Comparison of ENCODE assay signal across 8 cellular contexts in the genomic region with DNA sequence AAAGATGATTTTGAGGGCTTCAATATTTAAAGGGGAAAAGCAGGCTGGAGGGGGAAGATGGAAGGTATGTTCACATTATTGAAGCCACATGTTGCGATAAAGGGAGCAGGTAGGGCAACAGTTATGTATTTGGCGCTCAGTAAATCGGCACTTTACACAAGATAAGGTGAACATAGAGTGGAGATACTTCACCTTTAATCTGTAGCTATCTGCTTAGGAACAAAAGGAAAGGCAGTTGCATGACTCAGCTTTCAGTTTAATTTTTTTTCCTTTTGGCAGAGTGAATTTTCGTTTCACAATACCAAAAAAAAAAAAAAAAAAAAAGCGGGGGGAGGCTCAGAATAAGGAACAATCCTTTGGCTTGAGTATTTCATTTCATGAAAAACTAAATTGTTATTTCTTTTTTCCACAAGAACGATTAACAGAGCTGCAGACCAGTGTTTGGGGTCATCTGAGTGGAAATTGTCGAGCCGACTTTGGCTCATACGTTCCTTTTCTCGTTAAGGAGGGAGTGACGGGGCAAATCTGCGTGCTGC. TPM values are rescaled to one million over a fixed set of nuclear protein-coding genes. Genes with fewer than 3 reads are reported as not detected.
DNase-seq lines count a peak whose midpoint lies in the region; ATAC-seq and TF ChIP-seq lines count a peak whose summit lies in the region.

No MANE protein-coding gene starts in this region.

- peaks cover 12% of the 10 kb centered on the region for H3K9me3 Mint-ChIP-seq in CD4-positive, alpha-beta T cell
- peaks cover 16% of the 10 kb centered on the region for H3K9me3 Mint-ChIP-seq in activated CD4-positive, alpha-beta memory T cell treated with anti-CD3 and anti-CD28 coated beads for 36 hours

- peaks cover 56% of the 10 kb centered on the region for H3K4me1 Mint-ChIP-seq in CD4-positive, alpha-beta T cell (ENCODE audit: low read depth)
- peaks cover 37% of the 10 kb centered on the region for H3K4me1 Mint-ChIP-seq in activated CD4-positive, alpha-beta memory T cell treated with anti-CD3 and anti-CD28 coated beads for 36 hours (ENCODE audit: low read depth)

- DNase-seq in CD4-positive, alpha-beta T cell, result no peak
- DNase-seq in HL-60 (ENCODE audit: low read depth in 1 of 2, low spot score in 1 of 2) (peak; percentile 42 to 55), right atrium auricular region (ENCODE audit: low spot score) (no peak), gastrocnemius medialis (no peak), posterior vena cava (ENCODE audit: low spot score) (no peak), omental fat pad (ENCODE audit: low spot score) (no peak)
- no peak for DNase-seq in activated CD4-positive, alpha-beta memory T cell treated with anti-CD3 and anti-CD28 coated beads for 36 hours

- H3K4me3 ChIP-seq in HL-60 (replicated peaks; ENCODE audit: insufficient read depth, low read length) (peak overlapping the region; percentile 47), right atrium auricular region (peak overlapping the region; percentile 54 to 92), gastrocnemius medialis (peak overlapping the region; percentile 75 to 95 (median 86))

- H3K9me3 ChIP-seq in CD4-positive, alpha-beta T cell (ENCODE audit: control insufficient read depth, low read length), result peaks cover 17% of the 10 kb centered on the region
- peaks cover 0 to 17% of the 10 kb centered on the region in 2 donors for H3K9me3 ChIP-seq in right atrium auricular region
- no peaks in the 10 kb centered on the region for H3K9me3 ChIP-seq in gastrocnemius medialis

- no peak for ATAC-seq in CD4-positive, alpha-beta T cell (ENCODE audit: poor library complexity)
- ATAC-seq in gastrocnemius medialis (no peak), esophagus mucosa (no peak), omental fat pad (ENCODE audit: low FRiP score) (no peak)

- H3K36me3 Mint-ChIP-seq in CD4-positive, alpha-beta T cell (ENCODE audit: low read depth), result peaks cover 25% of the 10 kb centered on the region
- H3K36me3 Mint-ChIP-seq in activated CD4-positive, alpha-beta memory T cell treated with anti-CD3 and anti-CD28 coated beads for 36 hours, result peaks cover 5% of the 10 kb centered on the region

- intact Hi-C loops in CD4-positive, alpha-beta T cell (cut with DNase I, micrococcal nuclease), result loop anchor here (2.0 to 10.0 kb wide), 4 partner anchors 56 to 874 kb away; partner anchors contain the start of gene H3-3A (in 1 of the 2)
- intact Hi-C loops in activated CD4-positive, alpha-beta memory T cell treated with anti-CD3 and anti-CD28 coated beads for 36 hours (cut with micrococcal nuclease), result loop anchor here (1.0 to 10.0 kb wide), 3 partner anchors 51 to 204 kb away; partner anchors contain the start of gene ITPKB
- intact Hi-C loops in gastrocnemius medialis (cut with DNase I; ENCODE audit: low total_unique reads), result loop anchor here (2.0 kb wide), 1 partner anchor 18 kb away; no protein-coding TSS in a partner anchor
- intact Hi-C loops in posterior vena cava (cut with DNase I), result no loop called here

- no peak for TF ChIP-seq CTCF in CD4-positive, alpha-beta T cell (IDR thresholded peaks at IDR 0.05)
- TF ChIP-seq CTCF in HL-60 (IDR thresholded peaks at IDR 0.05; ENCODE audit: insufficient read depth, low read length) (no peak), right atrium auricular region (IDR thresholded peaks at IDR 0.05) (no peak), gastrocnemius medialis (IDR thresholded peaks at IDR 0.05 in 4 of 5, conservative IDR thresholded peaks at IDR 0.05 in 1 of 5) (no peak), omental fat pad (IDR thresholded peaks at IDR 0.05) (no peak)

- H3K4me3 Mint-ChIP-seq in CD4-positive, alpha-beta T cell, result peak overlapping the region; percentile 91
- H3K4me3 Mint-ChIP-seq in activated CD4-positive, alpha-beta memory T cell treated with anti-CD3 and anti-CD28 coated beads for 36 hours, result peak overlapping the region; percentile 82

- CTCF ChIA-PET in CD4-positive, alpha-beta T cell (lab: Charles Lee), result interaction anchor here (0.6 to 1.0 kb wide), 3 partner anchors 312 to 531 kb away, joined by 4 to 6 read pairs (median 4); partner anchors contain the start of gene PARP1
- CTCF ChIA-PET in activated CD4-positive, alpha-beta memory T cell treated with anti-CD3 and anti-CD28 coated beads for 36 hours (lab: Charles Lee), result interaction anchor here (0.6 to 2.0 kb wide), 3 partner anchors 42 to 313 kb away, joined by 3 to 6 read pairs (median 5); no protein-coding TSS in a partner anchor

- H3K36me3 ChIP-seq in right atrium auricular region (no peaks in the 10 kb centered on the region), gastrocnemius medialis (no peaks in the 10 kb centered on the region)

- H3K27me3 Mint-ChIP-seq in CD4-positive, alpha-beta T cell, result no peaks in the 10 kb centered on the region
- no peaks in the 10 kb centered on the region for H3K27me3 Mint-ChIP-seq in activated CD4-positive, alpha-beta memory T cell treated with anti-CD3 and anti-CD28 coated beads for 36 hours

- H3K4me1 ChIP-seq in right atrium auricular region, result peaks cover 0 to 48% of the 10 kb centered on the region in 2 donors
- peaks cover 20 to 35% of the 10 kb centered on the region in 2 donors for H3K4me1 ChIP-seq in gastrocnemius medialis

- no peak for TF ChIP-seq POLR2A in gastrocnemius medialis (IDR thresholded peaks at IDR 0.05)

- peak overlapping the region; percentile 95 for H3K27ac Mint-ChIP-seq in CD4-positive, alpha-beta T cell
- H3K27ac Mint-ChIP-seq in activated CD4-positive, alpha-beta memory T cell treated with anti-CD3 and anti-CD28 coated beads for 36 hours, result peak overlapping the region; percentile 94

- peak overlapping the region; percentile 98 for H3K27ac ChIP-seq in CD4-positive, alpha-beta T cell (ENCODE audit: low read depth, low read length)
- H3K27ac ChIP-seq in HL-60 (replicated peaks) (peak overlapping the region; percentile 99), right atrium auricular region (peak overlapping the region; percentile 99), gastrocnemius medialis (peak overlapping the region; percentile 98 to 99 (median 98))

- no peaks in the 10 kb centered on the region for H3K27me3 ChIP-seq in CD4-positive, alpha-beta T cell (ENCODE audit: control insufficient read depth, insufficient read depth, low read length)
- H3K27me3 ChIP-seq in HL-60 (ENCODE audit: insufficient read depth, poor library complexity, severe bottlenecking) (no peaks in the 10 kb centered on the region), right atrium auricular region (no peaks in the 10 kb centered on the region), gastrocnemius medialis (no peaks in the 10 kb centered on the region)

- POLR2A ChIA-PET in CD4-positive, alpha-beta T cell (lab: Charles Lee), result interaction anchor here (0.6 to 2.9 kb wide), 23 partner anchors 12 to 1471 kb away, joined by 3 to 53 read pairs (median 5); partner anchors contain the start of genes ARF1, H3-3A, PARP1 and SRP9
- POLR2A ChIA-PET in activated CD4-positive, alpha-beta memory T cell treated with anti-CD3 and anti-CD28 coated beads for 36 hours (lab: Charles Lee), result interaction anchor here (0.6 to 3.1 kb wide), 8 partner anchors 20 to 1506 kb away, joined by 3 to 20 read pairs (median 3); partner anchors contain the start of gene PSEN2

- in situ Hi-C loops in gastrocnemius medialis (cut with MboI; ENCODE audit: low sequenced_read_pairs in 4 of 4), result no loop called here

RNA-seq across cellular contexts. Expression of gene COQ8A, which starts 1.1 kb away (rescaled TPM):
- 10 to 100 TPM; 55.0 to 56.0 TPM for total RNA-seq in CD4-positive, alpha-beta T cell
- 10 to 100 TPM; 19.8 to 22.2 TPM for total RNA-seq in activated CD4-positive, alpha-beta memory T cell treated with anti-CD3 and anti-CD28 coated beads for 36 hours
- total RNA-seq in right atrium auricular region (100 to 1,000 TPM; 158 to 253 TPM), gastrocnemius medialis (1,000 to 10,000 TPM in 3 of 4 donors, 100 to 1,000 TPM in 1; 950 to 2,403 (median 1,384) TPM), esophagus mucosa (6.3 TPM), posterior vena cava (10 to 100 TPM; 15.4 to 21.1 TPM), omental fat pad (100 to 1,000 TPM; 118 to 175 (median 140) TPM)

Comparison
In these comparisons a context has a peak if more than half of its experiments do, and no peak if none do; other contexts are left out.
1. DNase-seq: peak in HL-60 (2 of 2); none in CD4-positive, alpha-beta T cell (0 of 10), activated CD4-positive, alpha-beta memory T cell treated with anti-CD3 and anti-CD28 coated beads for 36 hours (single experiment), right atrium auricular region (single experiment), gastrocnemius medialis (0 of 2), posterior vena cava (single experiment) and omental fat pad (single experiment).
2. intact Hi-C loops: an anchor here in CD4-positive, alpha-beta T cell (2.0 to 10.0 kb wide), activated CD4-positive, alpha-beta memory T cell treated with anti-CD3 and anti-CD28 coated beads for 36 hours (1.0 to 10.0 kb wide) and gastrocnemius medialis (2.0 kb wide); none called in posterior vena cava.
3. Peak in every context shown above with its lines, with median percentiles within 50 percentile points of each other: H3K27ac ChIP-seq and H3K4me3 ChIP-seq.